In the genomic region with DNA sequence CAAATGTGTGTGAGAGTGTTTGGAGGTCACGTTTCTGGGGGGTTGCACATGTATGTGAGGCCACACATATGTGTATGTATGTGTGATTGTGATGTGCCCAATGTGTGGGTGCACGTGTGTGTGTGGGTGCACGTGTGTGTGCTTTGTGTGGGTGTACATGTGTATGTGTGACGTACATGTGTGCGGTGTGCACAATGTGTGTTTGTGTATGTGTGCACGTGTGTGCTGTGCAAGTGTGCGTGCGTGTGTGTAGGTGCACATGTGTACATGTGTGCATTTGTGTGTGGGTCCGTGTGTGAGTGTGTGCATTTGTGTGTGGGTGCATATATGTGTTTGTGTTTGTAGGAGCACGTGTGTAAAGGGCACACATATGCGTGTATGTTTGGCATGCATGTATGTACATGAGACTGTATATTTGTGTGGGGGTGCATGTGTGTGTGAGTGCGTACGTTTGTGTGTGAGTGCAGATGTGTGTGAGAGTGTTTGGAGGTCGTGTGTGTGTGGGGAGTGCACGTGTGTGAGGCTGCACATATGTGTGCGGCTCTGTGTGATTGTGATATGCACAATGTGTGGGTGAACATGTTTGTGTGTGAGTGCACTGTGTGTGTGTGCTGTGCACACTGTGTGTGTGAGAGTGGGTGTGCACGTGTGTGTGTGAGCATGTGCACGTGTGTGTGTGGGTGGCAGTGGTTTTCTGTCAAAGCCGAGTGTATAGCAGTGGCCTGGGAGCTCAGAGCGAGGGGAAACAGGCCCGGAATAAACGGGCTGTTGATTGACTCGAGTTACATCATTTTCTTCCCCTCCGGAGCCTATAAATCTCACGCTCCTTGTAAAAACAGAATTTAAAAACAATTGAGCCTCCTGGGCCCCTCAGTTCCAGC, we compare ENCODE assay signal across 14 cellular contexts.
DNase-seq lines count a peak whose midpoint lies in the region; ATAC-seq and TF ChIP-seq lines count a peak whose summit lies in the region.
"Had no signal": no experiment of that assay in that cellular context is flagged by ENCODE, and none has a peak within 500 bp of the region (broad histone marks: within the 10 kb centered on the region; RNA-seq: fewer than 3 reads in every experiment).

No MANE protein-coding gene starts in this region.

- no peak overlapping the region for H2AFZ ChIP-seq in mesenchymal stem cell (ENCODE audit: low read depth, low read length)

- H3K9ac ChIP-seq in mesenchymal stem cell (ENCODE audit: low read length): no peak overlapping the region

- intact Hi-C loops in Panc1 (cut with micrococcal nuclease; ENCODE audit: unreplicated experiment): no loop called here

- H3K27ac ChIP-seq in Panc1 (ENCODE audit: low read length) (peak overlapping the region; percentile 15; the same call in 1 of the 2 replicates), mesenchymal stem cell (ENCODE audit: low read length, poor library complexity, severe bottlenecking) (no peak overlapping the region)
- H3K27ac ChIP-seq: 22Rv1 had no signal

- no peaks in the 10 kb centered on the region for H3K36me3 ChIP-seq in Panc1 (ENCODE audit: control insufficient read depth, insufficient read depth, low read length)
- no peaks in the 10 kb centered on the region for H3K36me3 ChIP-seq in mesenchymal stem cell (ENCODE audit: control insufficient read depth in 1 of 2, insufficient read depth in 2 of 2, low read depth in 1 of 2, low read length in 2 of 2)
- H3K36me3 ChIP-seq: HAP-1 had no signal

- H4K91ac ChIP-seq in mesenchymal stem cell (ENCODE audit: low read length): peak overlapping the region; percentile 70

- no TSS peak for BruUV-seq in Panc1 (replicated peaks; lab: Mats Ljungman, UMichigan)

- no peak overlapping the region for H2BK120ac ChIP-seq in mesenchymal stem cell (ENCODE audit: low read depth, low read length)

- H3K4me3 ChIP-seq in Panc1 (ENCODE audit: low read depth in 2 of 2, low read length in 2 of 2) (no peak overlapping the region), mesenchymal stem cell (ENCODE audit: insufficient read depth in 1 of 2, low read depth in 1 of 2, low read length in 2 of 2) (no peak overlapping the region)
- H3K4me3 ChIP-seq: HAP-1 had no signal

- H3K14ac ChIP-seq in mesenchymal stem cell (ENCODE audit: low read length in 2 of 2): no peak overlapping the region

- no peak overlapping the region for H3K4ac ChIP-seq in mesenchymal stem cell (ENCODE audit: low read depth in 1 of 2, low read length in 2 of 2)

- no peak overlapping the region for H4K8ac ChIP-seq in mesenchymal stem cell (ENCODE audit: low read length)

- peak overlapping the region in 1 of 2 experiments; percentile 4 for H3K18ac ChIP-seq in mesenchymal stem cell (ENCODE audit: low read depth in 1 of 2, low read length in 2 of 2)

- WGBS in mesenchymal stem cell: 70% methylated on average over 25 of the region's 25 CpGs

- H2AK5ac ChIP-seq in mesenchymal stem cell (ENCODE audit: low read length, severe bottlenecking): no peak overlapping the region

- CTCF ChIA-PET in Panc1 (lab: Charles Lee): interaction anchor here (0.6 kb wide), 1 partner anchor 32 kb away, joined by 3 read pairs; no protein-coding TSS in a partner anchor

- H3K4me1 ChIP-seq in Panc1 (ENCODE audit: control insufficient read depth, insufficient read depth, low read length) (peaks cover 26% of the 10 kb centered on the region), mesenchymal stem cell (ENCODE audit: control insufficient read depth, insufficient read depth, low read depth, low read length) (peaks cover 2% of the 10 kb centered on the region)

- no peak overlapping the region for H3K4me2 ChIP-seq in mesenchymal stem cell (ENCODE audit: low read length, poor library complexity, severe bottlenecking)

- H3K9me3 ChIP-seq in Panc1 (ENCODE audit: control insufficient read depth, insufficient read depth, low read depth, low read length) (no peaks in the 10 kb centered on the region), mesenchymal stem cell (ENCODE audit: control insufficient read depth, low read length) (no peaks in the 10 kb centered on the region)
- H3K9me3 ChIP-seq: HAP-1 had no signal

- H3K23ac ChIP-seq in mesenchymal stem cell (ENCODE audit: low read length in 2 of 2): no peak overlapping the region

- no peaks in the 10 kb centered on the region for H3K79me1 ChIP-seq in mesenchymal stem cell (replicated peaks; ENCODE audit: low read length, poor library complexity, severe bottlenecking)

- no peak for ATAC-seq in Panc1

- POLR2A ChIA-PET in Panc1 (lab: Charles Lee): no interaction called here

- DNase-seq in DMS153 (lab: John Stamatoyannopoulos, UW) (peak; percentile 18), DMS153 treated with DMSO at 0.1 percent for 48 hours (lab: John Stamatoyannopoulos, UW; ENCODE audit: unreplicated experiment) (no peak), DMS79 treated with DMSO at 0.1 percent for 48 hours (lab: John Stamatoyannopoulos, UW) (peak; percentile 67), Panc1 (ENCODE audit: low read depth, low spot score) (no peak), mesenchymal stem cell (no peak), NCI-H1694 (lab: John Stamatoyannopoulos, UW) (no peak), KBM-7 (no peak), NCI-H1436 (lab: John Stamatoyannopoulos, UW) (no peak)
- DNase-seq: NCI-H1048, NCI-H510A, SIG-M5, T-helper 2 cell had no signal

- H3K27me3 ChIP-seq in Panc1 (ENCODE audit: control insufficient read depth, insufficient read depth, low read length): no peaks in the 10 kb centered on the region
- H3K27me3 ChIP-seq in mesenchymal stem cell (ENCODE audit: control insufficient read depth in 1 of 2, insufficient read depth in 1 of 2, low read length in 2 of 2): peaks cover 26 to 54% of the 10 kb centered on the region in 2 experiments

- TF ChIP-seq CTCF in Panc1 (IDR thresholded peaks at IDR 0.05): no peak

- in situ Hi-C loops in Panc1 (cut with HindIII; ENCODE audit: low pct_unique_long_range_greater_than_20kb, low sequenced_read_pairs): no loop called here
- in situ Hi-C loops in KBM-7 (cut with MboI; ENCODE audit: low pct_unique_long_range_greater_than_20kb, low sequenced_read_pairs): no loop called here

- no peak overlapping the region for H2BK5ac ChIP-seq in mesenchymal stem cell (ENCODE audit: low read depth, low read length, poor library complexity, severe bottlenecking)

- no peak overlapping the region for H2BK12ac ChIP-seq in mesenchymal stem cell (ENCODE audit: low read length in 2 of 2)

- no peak overlapping the region for H2BK15ac ChIP-seq in mesenchymal stem cell (ENCODE audit: low read depth, poor library complexity, severe bottlenecking)

Comparison
In these comparisons a context has a peak if more than half of its experiments do, and no peak if none do; other contexts are left out.
1. DNase-seq: peak in DMS153 (single experiment) and DMS79 treated with DMSO at 0.1 percent for 48 hours (single experiment); none in DMS153 treated with DMSO at 0.1 percent for 48 hours (single experiment), Panc1 (single experiment), mesenchymal stem cell (single experiment), NCI-H1694 (single experiment), KBM-7 (single experiment) and NCI-H1436 (single experiment).